ENCODE assay signal across 1 cellular context in genomic region chr4:144583658-144584057, GRCh38.
TF ChIP-seq lines count a peak whose summit lies in the region.

No MANE protein-coding gene starts in this region.

TF ChIP-seq in WTC11, 78 proteins besides CTCF, POLR2A, EP300 and RAD21 (continued from another document):
- TF ChIP-seq, protein P1, sequence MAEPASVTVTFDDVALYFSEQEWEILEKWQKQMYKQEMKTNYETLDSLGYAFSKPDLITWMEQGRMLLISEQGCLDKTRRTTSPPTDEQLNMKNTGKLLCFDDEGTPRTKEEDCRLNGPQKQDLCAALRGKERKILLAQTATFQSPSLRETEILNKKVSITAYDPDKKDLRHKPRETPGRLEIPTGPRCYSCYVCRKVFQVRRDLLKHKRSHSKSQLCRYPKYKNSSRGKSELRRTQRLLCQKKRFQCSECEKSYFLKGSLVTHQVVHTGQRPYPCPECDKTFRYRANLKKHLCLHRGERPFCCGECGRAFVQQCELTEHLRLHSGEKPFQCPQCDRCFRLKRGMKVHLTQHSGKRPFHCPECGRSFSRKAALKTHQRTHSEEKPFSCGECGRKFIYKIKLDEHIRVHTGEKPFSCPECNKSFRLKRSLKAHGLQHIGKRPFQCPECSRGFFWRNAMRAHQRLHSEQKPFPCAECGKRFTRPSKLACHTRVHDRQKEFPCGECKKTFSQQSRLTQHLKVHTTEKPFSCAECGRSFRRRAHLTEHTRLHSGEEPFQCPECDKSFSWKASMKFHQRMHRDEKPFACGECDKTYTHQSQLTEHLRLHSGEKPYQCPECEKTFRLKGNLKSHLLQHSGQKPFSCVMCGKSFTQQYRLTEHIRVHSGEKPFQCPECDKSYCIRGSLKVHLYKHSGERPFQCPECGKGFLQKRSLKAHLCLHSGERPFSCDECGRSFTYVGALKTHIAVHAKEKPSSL (CRISPR knock-in tag; conservative IDR thresholded peaks at IDR 0.05): no peak
- TF ChIP-seq, protein P2, sequence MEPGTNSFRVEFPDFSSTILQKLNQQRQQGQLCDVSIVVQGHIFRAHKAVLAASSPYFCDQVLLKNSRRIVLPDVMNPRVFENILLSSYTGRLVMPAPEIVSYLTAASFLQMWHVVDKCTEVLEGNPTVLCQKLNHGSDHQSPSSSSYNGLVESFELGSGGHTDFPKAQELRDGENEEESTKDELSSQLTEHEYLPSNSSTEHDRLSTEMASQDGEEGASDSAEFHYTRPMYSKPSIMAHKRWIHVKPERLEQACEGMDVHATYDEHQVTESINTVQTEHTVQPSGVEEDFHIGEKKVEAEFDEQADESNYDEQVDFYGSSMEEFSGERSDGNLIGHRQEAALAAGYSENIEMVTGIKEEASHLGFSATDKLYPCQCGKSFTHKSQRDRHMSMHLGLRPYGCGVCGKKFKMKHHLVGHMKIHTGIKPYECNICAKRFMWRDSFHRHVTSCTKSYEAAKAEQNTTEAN (CRISPR knock-in tag; IDR thresholded peaks at IDR 0.05): no peak
- TF ChIP-seq ATF3 (CRISPR knock-in tag; conservative IDR thresholded peaks at IDR 0.05) (no peak), NFYB (CRISPR knock-in tag; conservative IDR thresholded peaks at IDR 0.05; ENCODE audit: low read depth) (no peak), CREB1 (CRISPR knock-in tag; IDR thresholded peaks at IDR 0.05) (no peak), OVOL2 (CRISPR knock-in tag; IDR thresholded peaks at IDR 0.05; ENCODE audit: borderline replicate concordance) (no peak), PRRX2 (CRISPR knock-in tag; IDR thresholded peaks at IDR 0.05) (no peak), ZNF671 (CRISPR knock-in tag; IDR thresholded peaks at IDR 0.05) (no peak), PRDM15 (CRISPR knock-in tag; IDR thresholded peaks at IDR 0.05) (no peak), ZBTB21 (CRISPR knock-in tag; IDR thresholded peaks at IDR 0.05; ENCODE audit: borderline replicate concordance) (no peak), GTF2I (CRISPR knock-in tag; conservative IDR thresholded peaks at IDR 0.05) (no peak)
- TF ChIP-seq, protein P3, sequence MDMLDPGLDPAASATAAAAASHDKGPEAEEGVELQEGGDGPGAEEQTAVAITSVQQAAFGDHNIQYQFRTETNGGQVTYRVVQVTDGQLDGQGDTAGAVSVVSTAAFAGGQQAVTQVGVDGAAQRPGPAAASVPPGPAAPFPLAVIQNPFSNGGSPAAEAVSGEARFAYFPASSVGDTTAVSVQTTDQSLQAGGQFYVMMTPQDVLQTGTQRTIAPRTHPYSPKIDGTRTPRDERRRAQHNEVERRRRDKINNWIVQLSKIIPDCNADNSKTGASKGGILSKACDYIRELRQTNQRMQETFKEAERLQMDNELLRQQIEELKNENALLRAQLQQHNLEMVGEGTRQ (CRISPR knock-in tag; IDR thresholded peaks at IDR 0.05): no peak
- TF ChIP-seq, protein P4, sequence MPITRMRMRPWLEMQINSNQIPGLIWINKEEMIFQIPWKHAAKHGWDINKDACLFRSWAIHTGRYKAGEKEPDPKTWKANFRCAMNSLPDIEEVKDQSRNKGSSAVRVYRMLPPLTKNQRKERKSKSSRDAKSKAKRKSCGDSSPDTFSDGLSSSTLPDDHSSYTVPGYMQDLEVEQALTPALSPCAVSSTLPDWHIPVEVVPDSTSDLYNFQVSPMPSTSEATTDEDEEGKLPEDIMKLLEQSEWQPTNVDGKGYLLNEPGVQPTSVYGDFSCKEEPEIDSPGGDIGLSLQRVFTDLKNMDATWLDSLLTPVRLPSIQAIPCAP (CRISPR knock-in tag; IDR thresholded peaks at IDR 0.05): no peak
